ENCODE assay signal across 8 cellular contexts in genomic region chr1:225962440-225962975, GRCh38. TPM values are rescaled to one million over a fixed set of nuclear protein-coding genes. Genes with fewer than 3 reads are reported as not detected.
A peak's percentile ranks its signal among the peaks of the same experiment; 100 is the strongest.
DNase-seq lines count a peak whose midpoint lies in the region; ATAC-seq and TF ChIP-seq lines count a peak whose summit lies in the region.

No MANE protein-coding gene starts in this region.

- no peaks in the 10 kb centered on the region for H3K36me3 Mint-ChIP-seq in CD4-positive, CD25-positive, alpha-beta regulatory T cell
- H3K36me3 Mint-ChIP-seq in activated T-helper 1 cell treated with anti-CD3 and anti-CD28 coated beads, Interleukin-12 subunit alpha, Interleukin-12 subunit beta, Interleukin-2, Interleukin-4 antibody, amounts not matched to agents 30 ng/mL and 10 ng/mL and 1 ng/mL, durations not matched to agents 14 hours and 24 hours and 36 hours (ENCODE audit: low read depth) = no peaks in the 10 kb centered on the region

- H3K9me3 ChIP-seq in CD4-positive, CD25-positive, alpha-beta regulatory T cell (ENCODE audit: control insufficient read depth in 2 of 2, low read length in 2 of 2) = no peaks in the 10 kb centered on the region
- no peaks in the 10 kb centered on the region for H3K9me3 ChIP-seq in heart right ventricle

- H3K4me3 ChIP-seq in CD4-positive, CD25-positive, alpha-beta regulatory T cell (ENCODE audit: low read depth, low read length) = no peak overlapping the region
- H3K4me3 ChIP-seq in heart right ventricle = no peak overlapping the region

- no peak overlapping the region for H3K27ac ChIP-seq in CD4-positive, CD25-positive, alpha-beta regulatory T cell (ENCODE audit: insufficient read depth, low read length, poor library complexity, severe bottlenecking)
- no peak overlapping the region for H3K27ac ChIP-seq in heart right ventricle

- WGBS in heart right ventricle, 2 donors = 29 to 33% methylated on average over 21 of the region's 21 CpGs

- DNase-seq in CD4-positive, CD25-positive, alpha-beta regulatory T cell = peak; percentile 24 to 52 (median 35)
- peak; percentile 80 for DNase-seq in NCI-H82 (lab: John Stamatoyannopoulos, UW)
- DNase-seq in activated T-helper 1 cell treated with anti-CD3 and anti-CD28 coated beads, Interleukin-12 subunit alpha, Interleukin-12 subunit beta, Interleukin-2, Interleukin-4 antibody, amounts not matched to agents 30 ng/mL and 10 ng/mL and 1 ng/mL, durations not matched to agents 14 hours and 24 hours and 36 hours (ENCODE audit: low spot score) = peak; percentile 22
- DNase-seq in heart right ventricle = peak; percentile 25 to 57
- peak; percentile 63 for DNase-seq in stimulated activated CD4-positive, alpha-beta T cell treated with anti-CD3 and anti-CD28 coated beads, Interleukin-1b, Interleukin-23, amount 100 ng/mL, for 48 hours
- DNase-seq in NCI-H2196 (lab: John Stamatoyannopoulos, UW; ENCODE audit: unreplicated experiment) = no peak
- DNase-seq in NCI-H1694 treated with DMSO at 0.1 percent for 48 hours (lab: John Stamatoyannopoulos, UW) = no peak

- H3K9me3 Mint-ChIP-seq in CD4-positive, CD25-positive, alpha-beta regulatory T cell = peaks cover 0 to 2% (median 0%) of the 10 kb centered on the region in 7 donors
- H3K9me3 Mint-ChIP-seq in activated T-helper 1 cell treated with anti-CD3 and anti-CD28 coated beads, Interleukin-12 subunit alpha, Interleukin-12 subunit beta, Interleukin-2, Interleukin-4 antibody, amounts not matched to agents 30 ng/mL and 10 ng/mL and 1 ng/mL, durations not matched to agents 14 hours and 24 hours and 36 hours = no peaks in the 10 kb centered on the region

- peak; percentile 43 to 64 for ATAC-seq in CD4-positive, CD25-positive, alpha-beta regulatory T cell (ENCODE audit: low read depth in 2 of 2)
- ATAC-seq in GM21717 (IDR thresholded peaks at IDR 0.05; ENCODE audit: unreplicated experiment) = peak; percentile 53
- peak in 5 of 8 donors; percentile 46 to 70 (median 61) for ATAC-seq in heart right ventricle

- intact Hi-C loops in activated T-helper 1 cell treated with anti-CD3 and anti-CD28 coated beads, Interleukin-12 subunit alpha, Interleukin-12 subunit beta, Interleukin-2, Interleukin-4 antibody, amounts not matched to agents 30 ng/mL and 10 ng/mL and 1 ng/mL, durations not matched to agents 14 hours and 24 hours and 36 hours (cut with micrococcal nuclease) = no loop called here
- intact Hi-C loops in heart right ventricle (cut with DNase I) = no loop called here

- peaks cover 9% of the 10 kb centered on the region for H3K27me3 Mint-ChIP-seq in CD4-positive, CD25-positive, alpha-beta regulatory T cell
- H3K27me3 Mint-ChIP-seq in activated T-helper 1 cell treated with anti-CD3 and anti-CD28 coated beads, Interleukin-12 subunit alpha, Interleukin-12 subunit beta, Interleukin-2, Interleukin-4 antibody, amounts not matched to agents 30 ng/mL and 10 ng/mL and 1 ng/mL, durations not matched to agents 14 hours and 24 hours and 36 hours (ENCODE audit: insufficient read depth) = peaks cover 19% of the 10 kb centered on the region

- no peak overlapping the region for H3K4me3 Mint-ChIP-seq in CD4-positive, CD25-positive, alpha-beta regulatory T cell
- H3K4me3 Mint-ChIP-seq in activated T-helper 1 cell treated with anti-CD3 and anti-CD28 coated beads, Interleukin-12 subunit alpha, Interleukin-12 subunit beta, Interleukin-2, Interleukin-4 antibody, amounts not matched to agents 30 ng/mL and 10 ng/mL and 1 ng/mL, durations not matched to agents 14 hours and 24 hours and 36 hours = no peak overlapping the region

- H3K4me1 ChIP-seq in CD4-positive, CD25-positive, alpha-beta regulatory T cell (ENCODE audit: control insufficient read depth, insufficient read depth, low read length, poor library complexity, severe bottlenecking) = no peaks in the 10 kb centered on the region
- H3K4me1 ChIP-seq in heart right ventricle = peaks cover 0 to 7% (median 0%) of the 10 kb centered on the region in 9 donors

- no peak overlapping the region for H3K27ac Mint-ChIP-seq in CD4-positive, CD25-positive, alpha-beta regulatory T cell
- no peak overlapping the region for H3K27ac Mint-ChIP-seq in activated T-helper 1 cell treated with anti-CD3 and anti-CD28 coated beads, Interleukin-12 subunit alpha, Interleukin-12 subunit beta, Interleukin-2, Interleukin-4 antibody, amounts not matched to agents 30 ng/mL and 10 ng/mL and 1 ng/mL, durations not matched to agents 14 hours and 24 hours and 36 hours

- H3K4me1 Mint-ChIP-seq in CD4-positive, CD25-positive, alpha-beta regulatory T cell = peaks cover 0 to 5% (median 1%) of the 10 kb centered on the region in 4 donors
- H3K4me1 Mint-ChIP-seq in activated T-helper 1 cell treated with anti-CD3 and anti-CD28 coated beads, Interleukin-12 subunit alpha, Interleukin-12 subunit beta, Interleukin-2, Interleukin-4 antibody, amounts not matched to agents 30 ng/mL and 10 ng/mL and 1 ng/mL, durations not matched to agents 14 hours and 24 hours and 36 hours (ENCODE audit: low read depth) = no peaks in the 10 kb centered on the region

- peak; percentile 22 to 83 (median 61) for TF ChIP-seq CTCF in heart right ventricle (IDR thresholded peaks at IDR 0.05)

- no peaks in the 10 kb centered on the region for H3K36me3 ChIP-seq in CD4-positive, CD25-positive, alpha-beta regulatory T cell (ENCODE audit: control insufficient read depth, insufficient read depth, low read length)
- no peaks in the 10 kb centered on the region for H3K36me3 ChIP-seq in heart right ventricle

- H3K27me3 ChIP-seq in CD4-positive, CD25-positive, alpha-beta regulatory T cell (ENCODE audit: control insufficient read depth, insufficient read depth, low read length) = peaks cover 3% of the 10 kb centered on the region
- H3K27me3 ChIP-seq in heart right ventricle = peaks cover 0 to 16% (median 0%) of the 10 kb centered on the region in 7 donors

RNA-seq across cellular contexts. Expression of gene LEFTY2, which starts 21.5 kb away (rescaled TPM):
- not detected for total RNA-seq in CD4-positive, CD25-positive, alpha-beta regulatory T cell
- polyA plus RNA-seq in CD4-positive, CD25-positive, alpha-beta regulatory T cell = not detected
- not detected in 2 replicates for total RNA-seq in activated T-helper 1 cell treated with anti-CD3 and anti-CD28 coated beads, Interleukin-12 subunit alpha, Interleukin-12 subunit beta, Interleukin-2, Interleukin-4 antibody, amounts not matched to agents 30 ng/mL and 10 ng/mL and 1 ng/mL, durations not matched to agents 14 hours and 24 hours and 36 hours
- total RNA-seq in heart right ventricle = 1 to 10 TPM in 2 of 10 donors, under 1 TPM in 8; 0.23 to 1.4 (median 0.65) TPM
- under 1 TPM; 0.29 to 0.35 TPM for polyA plus RNA-seq in heart right ventricle

RNA-seq across cellular contexts. Expression of gene SDE2, which starts 36.6 kb away (rescaled TPM):
- 38.1 TPM for total RNA-seq in CD4-positive, CD25-positive, alpha-beta regulatory T cell
- polyA plus RNA-seq in CD4-positive, CD25-positive, alpha-beta regulatory T cell = 10 to 100 TPM in 2 of 4 donors, 1 to 10 TPM in 2; 5.9 to 11.6 (median 9.7) TPM
- total RNA-seq in activated T-helper 1 cell treated with anti-CD3 and anti-CD28 coated beads, Interleukin-12 subunit alpha, Interleukin-12 subunit beta, Interleukin-2, Interleukin-4 antibody, amounts not matched to agents 30 ng/mL and 10 ng/mL and 1 ng/mL, durations not matched to agents 14 hours and 24 hours and 36 hours = 28.2 and 28.4 TPM in 2 replicates
- 10 to 100 TPM; 10.3 to 20.3 (median 13.9) TPM for total RNA-seq in heart right ventricle
- 1 to 10 TPM; 3.1 to 4.7 TPM for polyA plus RNA-seq in heart right ventricle

RNA-seq across cellular contexts. Expression of gene PYCR2, which starts 38.5 kb away (rescaled TPM):
- 51.6 TPM for total RNA-seq in CD4-positive, CD25-positive, alpha-beta regulatory T cell
- polyA plus RNA-seq in CD4-positive, CD25-positive, alpha-beta regulatory T cell = 10 to 100 TPM; 56.7 to 74.6 (median 67.7) TPM
- total RNA-seq in activated T-helper 1 cell treated with anti-CD3 and anti-CD28 coated beads, Interleukin-12 subunit alpha, Interleukin-12 subunit beta, Interleukin-2, Interleukin-4 antibody, amounts not matched to agents 30 ng/mL and 10 ng/mL and 1 ng/mL, durations not matched to agents 14 hours and 24 hours and 36 hours = 137 and 145 TPM in 2 replicates
- 10 to 100 TPM; 53.6 to 77.4 (median 62.7) TPM for total RNA-seq in heart right ventricle
- 10 to 100 TPM; 42.5 to 96.0 TPM for polyA plus RNA-seq in heart right ventricle

Comparison
In these comparisons a context has a peak if more than half of its experiments do, and no peak if none do; other contexts are left out.
1. DNase-seq: peak in CD4-positive, CD25-positive, alpha-beta regulatory T cell (3 of 3), NCI-H82 (single experiment), activated T-helper 1 cell treated with anti-CD3 and anti-CD28 coated beads, Interleukin-12 subunit alpha, Interleukin-12 subunit beta, Interleukin-2, Interleukin-4 antibody, amounts not matched to agents 30 ng/mL and 10 ng/mL and 1 ng/mL, durations not matched to agents 14 hours and 24 hours and 36 hours (single experiment), heart right ventricle (2 of 2) and stimulated activated CD4-positive, alpha-beta T cell treated with anti-CD3 and anti-CD28 coated beads, Interleukin-1b, Interleukin-23, amount 100 ng/mL, for 48 hours (single experiment); none in NCI-H2196 (single experiment) and NCI-H1694 treated with DMSO at 0.1 percent for 48 hours (single experiment).
2. Peak in every context shown above with its lines, with median percentiles within 50 percentile points of each other: ATAC-seq.